Comparison of ENCODE assay signal across 9 cellular contexts in the genomic region with DNA sequence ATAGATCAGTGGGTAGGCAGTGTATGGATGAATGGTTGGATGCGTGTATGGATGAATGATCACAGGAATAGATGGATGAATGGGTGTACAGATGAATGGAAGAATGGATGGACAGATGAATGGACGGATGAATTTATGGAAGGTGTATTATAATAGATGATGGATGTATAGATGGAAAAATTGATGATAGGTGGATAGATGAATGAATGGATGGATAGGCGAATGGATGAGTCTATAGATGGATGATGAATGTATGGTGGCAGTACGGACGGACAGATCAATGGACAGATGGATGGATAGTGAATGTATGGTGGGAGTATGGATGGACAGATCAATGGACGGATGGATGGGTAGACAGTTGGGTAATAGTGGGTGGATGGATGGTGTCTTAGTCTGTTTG. TPM values are rescaled to one million over a fixed set of nuclear protein-coding genes. Genes with fewer than 3 reads are reported as not detected.
"Had no signal": no experiment of that assay in that cellular context is flagged by ENCODE, and none has a peak within 500 bp of the region (broad histone marks: within the 10 kb centered on the region; RNA-seq: fewer than 3 reads in every experiment).

No MANE protein-coding gene starts in this region.

- H3K4me1 ChIP-seq: HAP-1 had no signal

- H3K4me3 Mint-ChIP-seq: IgD-negative memory B cell had no signal

- ATAC-seq: HCT116 had no signal

- DNase-seq: GM23248, GOT3, H7, KG1 had no signal

- H3K9me3 ChIP-seq: HAP-1 had no signal

- H3K27ac ChIP-seq: GM23248 had no signal

- H3K36me3 ChIP-seq: HAP-1 had no signal

- H2AFZ ChIP-seq: GM23248 had no signal

- H3K4me3 ChIP-seq: GM23248, HAP-1 had no signal

- H3K9ac ChIP-seq: GM23248 had no signal

RNA-seq across cellular contexts. Expression of a gene that starts 49.0 kb away (rescaled TPM):
- total RNA-seq: GM23248, H4, H7, HT-29 had no signal
- polyA plus RNA-seq: GM23248, IgD-negative memory B cell had no signal
